ENCODE assay signal across 8 cellular contexts in the genomic region with DNA sequence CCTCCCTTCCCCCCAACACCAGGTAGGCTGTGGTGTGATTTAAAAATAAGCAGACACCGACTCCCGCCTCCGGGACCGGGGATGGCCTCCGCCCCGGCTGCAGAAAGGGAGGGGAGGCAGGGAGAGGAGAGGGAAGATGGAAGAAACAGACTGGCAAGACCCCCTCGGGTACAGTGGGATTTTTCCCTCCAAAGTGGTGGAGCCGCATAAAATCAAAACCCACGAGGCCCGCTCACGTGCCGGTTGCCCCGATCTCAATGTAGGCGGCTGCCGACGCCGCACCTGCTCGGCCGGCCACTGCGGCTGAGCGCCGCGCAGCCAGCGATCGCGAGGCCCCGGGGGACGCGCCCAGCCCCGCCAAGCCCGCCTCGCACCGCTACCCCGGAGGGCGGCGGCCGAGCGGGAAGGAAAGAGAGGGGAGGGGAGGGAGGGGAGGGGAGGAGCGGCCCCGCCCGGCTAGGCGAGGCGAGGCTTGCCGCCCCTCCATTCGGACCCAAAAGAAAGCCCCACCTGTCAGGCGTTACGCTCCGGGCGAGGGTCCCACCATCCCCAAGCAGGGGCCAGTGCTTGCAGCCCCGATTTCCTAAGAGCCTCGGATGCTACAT. TPM values are rescaled to one million over a fixed set of nuclear protein-coding genes. Genes with fewer than 3 reads are reported as not detected.
DNase-seq lines count a peak whose midpoint lies in the region; ATAC-seq and TF ChIP-seq lines count a peak whose summit lies in the region.

No MANE protein-coding gene starts in this region.

- in situ Hi-C loops in brain microvascular endothelial cell (cut with HindIII; ENCODE audit: low pct_ligation_motif_present, low sequenced_read_pairs): no loop called here

- no peak for TF ChIP-seq CTCF in brain microvascular endothelial cell (IDR thresholded peaks at IDR 0.05; ENCODE audit: low read depth, low read length, missing control alignments)

- H3K27me3 Mint-ChIP-seq in activated T-helper 17 cell treated with anti-CD3 and anti-CD28 coated beads, Interleukin-2, amount 50 U/mL, for 72 hours: peaks cover 54% of the 10 kb centered on the region
- H3K27me3 Mint-ChIP-seq in stimulated activated naive CD8-positive, alpha-beta T cell treated with anti-CD3 and anti-CD28 coated beads, Interleukin-15, Interleukin-2, amounts not matched to agents 100 ng/mL and 50 ng/mL, for 24 hours: peaks cover 38% of the 10 kb centered on the region

- no peak overlapping the region for H3K4me3 ChIP-seq in brain microvascular endothelial cell (ENCODE audit: low read depth, low read length)

- peak overlapping the region; percentile 10 for H3K27ac Mint-ChIP-seq in activated T-helper 17 cell treated with anti-CD3 and anti-CD28 coated beads, Interleukin-2, amount 50 U/mL, for 72 hours
- peak overlapping the region; percentile 16 for H3K27ac Mint-ChIP-seq in stimulated activated naive CD8-positive, alpha-beta T cell treated with anti-CD3 and anti-CD28 coated beads, Interleukin-15, Interleukin-2, amounts not matched to agents 100 ng/mL and 50 ng/mL, for 24 hours

- H3K27ac ChIP-seq in brain microvascular endothelial cell: no peak overlapping the region

- peak; percentile 18 for ATAC-seq in activated T-helper 17 cell treated with anti-CD3 and anti-CD28 coated beads, Interleukin-2, amount 50 U/mL, for 72 hours (replicated peaks)
- no peak for ATAC-seq in GM18861 (IDR thresholded peaks at IDR 0.05; ENCODE audit: unreplicated experiment)
- ATAC-seq in HG03520 (IDR thresholded peaks at IDR 0.05; ENCODE audit: unreplicated experiment): no peak

- peaks cover 42% of the 10 kb centered on the region for H3K27me3 ChIP-seq in brain microvascular endothelial cell (replicated peaks)

- no peaks in the 10 kb centered on the region for H3K36me3 ChIP-seq in brain microvascular endothelial cell (replicated peaks)

- DNase-seq in DMS79 (lab: John Stamatoyannopoulos, UW) (peak; percentile 73), NCI-H1105 treated with DMSO at 0.1 percent for 48 hours (lab: John Stamatoyannopoulos, UW) (peak; percentile 72), iPS-NIHi11 (ENCODE audit: low spot score) (peak; percentile 77), brain microvascular endothelial cell (no peak)

- peaks cover 5% of the 10 kb centered on the region for H3K4me1 Mint-ChIP-seq in activated T-helper 17 cell treated with anti-CD3 and anti-CD28 coated beads, Interleukin-2, amount 50 U/mL, for 72 hours
- H3K4me1 Mint-ChIP-seq in stimulated activated naive CD8-positive, alpha-beta T cell treated with anti-CD3 and anti-CD28 coated beads, Interleukin-15, Interleukin-2, amounts not matched to agents 100 ng/mL and 50 ng/mL, for 24 hours (ENCODE audit: low read depth): peaks cover 8% of the 10 kb centered on the region

- H3K4me3 Mint-ChIP-seq in activated T-helper 17 cell treated with anti-CD3 and anti-CD28 coated beads, Interleukin-2, amount 50 U/mL, for 72 hours: peak overlapping the region; percentile 79
- peak overlapping the region; percentile 85 for H3K4me3 Mint-ChIP-seq in stimulated activated naive CD8-positive, alpha-beta T cell treated with anti-CD3 and anti-CD28 coated beads, Interleukin-15, Interleukin-2, amounts not matched to agents 100 ng/mL and 50 ng/mL, for 24 hours

- H3K36me3 Mint-ChIP-seq in activated T-helper 17 cell treated with anti-CD3 and anti-CD28 coated beads, Interleukin-2, amount 50 U/mL, for 72 hours (ENCODE audit: low read depth): no peaks in the 10 kb centered on the region
- H3K36me3 Mint-ChIP-seq in stimulated activated naive CD8-positive, alpha-beta T cell treated with anti-CD3 and anti-CD28 coated beads, Interleukin-15, Interleukin-2, amounts not matched to agents 100 ng/mL and 50 ng/mL, for 24 hours (ENCODE audit: low read depth): no peaks in the 10 kb centered on the region

- H3K9me3 Mint-ChIP-seq in activated T-helper 17 cell treated with anti-CD3 and anti-CD28 coated beads, Interleukin-2, amount 50 U/mL, for 72 hours: no peaks in the 10 kb centered on the region
- no peaks in the 10 kb centered on the region for H3K9me3 Mint-ChIP-seq in stimulated activated naive CD8-positive, alpha-beta T cell treated with anti-CD3 and anti-CD28 coated beads, Interleukin-15, Interleukin-2, amounts not matched to agents 100 ng/mL and 50 ng/mL, for 24 hours

RNA-seq across cellular contexts. Expression of gene ADD2, which starts 0.8 kb away (rescaled TPM):
- 1 to 10 TPM; 2.0 to 7.4 TPM for total RNA-seq in activated T-helper 17 cell treated with anti-CD3 and anti-CD28 coated beads, Interleukin-2, amount 50 U/mL, for 72 hours

RNA-seq across cellular contexts. Expression of gene FIGLA, which starts 23.2 kb away (rescaled TPM):
- not detected for total RNA-seq in activated T-helper 17 cell treated with anti-CD3 and anti-CD28 coated beads, Interleukin-2, amount 50 U/mL, for 72 hours

RNA-seq across cellular contexts. Expression of gene CLEC4F, which starts 53.2 kb away (rescaled TPM):
- total RNA-seq in activated T-helper 17 cell treated with anti-CD3 and anti-CD28 coated beads, Interleukin-2, amount 50 U/mL, for 72 hours: under 1 TPM in 1 of 2 donors, not detected in 1; 0.35 TPM
